Comparison of ENCODE assay signal across 8 cellular contexts in the genomic region with DNA sequence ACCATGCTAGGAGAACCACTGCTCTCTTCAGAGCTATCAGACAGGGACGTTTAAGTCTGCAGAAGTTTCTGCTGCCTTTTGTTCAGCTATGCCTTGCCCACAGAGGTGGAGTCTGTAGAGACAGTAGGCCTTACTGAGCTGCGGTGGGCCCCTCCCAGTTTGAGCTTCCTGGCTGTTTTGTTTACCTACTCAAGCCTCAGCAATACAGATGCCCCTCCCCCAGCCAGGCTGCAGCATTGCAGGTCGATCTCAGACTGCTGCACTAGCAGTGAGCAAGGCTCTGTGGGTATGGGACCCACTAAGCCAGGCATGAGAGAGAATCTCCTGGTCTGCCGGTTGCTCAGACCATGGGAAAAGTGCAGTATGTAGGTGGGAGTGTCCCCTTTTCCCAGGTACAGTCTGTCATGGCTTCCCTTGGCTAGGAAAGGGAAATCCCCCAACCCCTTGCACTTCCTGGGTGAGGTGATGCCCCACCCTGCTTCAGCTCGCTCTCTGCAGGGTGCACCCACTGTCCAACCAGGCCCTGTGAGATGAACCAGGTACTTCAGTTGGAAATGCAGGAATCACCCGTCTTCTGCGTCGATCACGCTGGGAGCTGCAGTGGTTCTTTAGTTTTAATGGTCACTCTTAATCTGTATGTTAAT. TPM values are rescaled to one million over a fixed set of nuclear protein-coding genes. Genes with fewer than 3 reads are reported as not detected.
A peak's percentile ranks its signal among the peaks of the same experiment; 100 is the strongest.
DNase-seq lines count a peak whose midpoint lies in the region; ATAC-seq, FAIRE-seq and TF ChIP-seq lines count a peak whose summit lies in the region.
"Not testable (repeated sequence)": the region's sequence is repeated elsewhere in the genome, so short reads cannot be mapped to it uniquely, and the experiment has no call there.

No MANE protein-coding gene starts in this region.

- not testable (repeated sequence) for TF ChIP-seq RAD21 in K562 (CRISPR knock-in tag; conservative IDR thresholded peaks at IDR 0.05 in 1 of 2, IDR thresholded peaks at IDR 0.05 in 1 of 2)

- H3K4me3 ChIP-seq in DND-41 (ENCODE audit: low read depth in 1 of 2, low read length in 2 of 2); K562; kidney (ENCODE audit: low read length in 2 of 2): not testable (repeated sequence)

- not testable (repeated sequence) for TF ChIP-seq CTCF in DND-41 (IDR thresholded peaks at IDR 0.05; ENCODE audit: borderline replicate concordance, extremely low read depth, low read length, poor library complexity, severe bottlenecking); K562 (IDR thresholded peaks at IDR 0.05 in 2 of 3, conservative IDR thresholded peaks at IDR 0.05 in 1 of 3; ENCODE audit: insufficient read depth in 2 of 3, low read depth in 1 of 3, low read length in 3 of 3); kidney (IDR thresholded peaks at IDR 0.05; ENCODE audit: borderline replicate concordance, extremely low read depth, insufficient read depth)

- H3K9me1 ChIP-seq in K562 (ENCODE audit: control insufficient read depth, insufficient read depth, low read length): not testable (repeated sequence)

- in situ Hi-C loops in K562 (cut with MboI): not testable (repeated sequence)

- CTCF ChIA-PET in K562 (lab: Yijun Ruan, JAX; ENCODE audit: low intra/inter-chr PET ratio): not testable (repeated sequence)

- not testable (repeated sequence) for TF ChIP-seq EP300 in K562 (IDR thresholded peaks at IDR 0.05; ENCODE audit: low read length)

- POLR2A ChIA-PET in K562 (lab: Yijun Ruan, JAX): interaction anchor here (0.6 to 2.5 kb wide), 4 partner anchors 9 to 315 kb away, joined by 4 to 8 read pairs (median 6); no protein-coding TSS in a partner anchor

- not testable (repeated sequence) for H3K4me1 ChIP-seq in DND-41 (ENCODE audit: insufficient read depth, low read length); kidney (ENCODE audit: control insufficient read depth in 1 of 2, insufficient read depth in 1 of 2, low read depth in 1 of 2, low read length in 2 of 2)
- peaks cover 9 to 10% of the 10 kb centered on the region in 2 experiments; a peak in 3 of 5 replicates for H3K4me1 ChIP-seq in K562 (replicated peaks in 1 of 2; ENCODE audit: control insufficient read depth in 2 of 2, insufficient read depth in 2 of 2, low read length in 2 of 2)

- intact Hi-C loops in K562 (cut with micrococcal nuclease); kidney (cut with DNase I): not testable (repeated sequence)

- not testable (repeated sequence) for H4K20me1 ChIP-seq in DND-41 (ENCODE audit: insufficient read depth, low read length); K562 (replicated peaks; ENCODE audit: control insufficient read depth, insufficient read depth, low read length)

- not testable (repeated sequence) for BruUV-seq in K562 (replicated peaks; lab: Mats Ljungman, UMichigan)

- peaks cover 31% of the 10 kb centered on the region for H3K36me3 ChIP-seq in DND-41 (ENCODE audit: insufficient read depth, low read length)
- H3K36me3 ChIP-seq in K562 (ENCODE audit: control insufficient read depth, insufficient read depth, low read length): peaks cover 14% of the 10 kb centered on the region
- H3K36me3 ChIP-seq in kidney (ENCODE audit: control insufficient read depth in 1 of 2, insufficient read depth in 2 of 2, low read length in 2 of 2): not testable (repeated sequence)

- DNase-seq in DND-41 (peak; percentile 75), NCI-H460 (ENCODE audit: extremely low read depth, low read depth) (peak; percentile 23), K562 (ENCODE audit: extremely low read depth in 1 of 4, low spot score in 3 of 4) (peak; percentile 14 to 77 (median 36)), kidney (peak; percentile 80)
- DNase-seq in activated CD4-positive, alpha-beta T cell treated with anti-CD3 and anti-CD28 coated beads for 48 hours: peak; percentile 66
- DNase-seq in stimulated activated CD4-positive, alpha-beta T cell treated with anti-CD3 and anti-CD28 coated beads, Interleukin-2, amount 100 ng/mL, for 24 hours: peak; percentile 36 to 43

- not testable (repeated sequence) for H3K4me2 ChIP-seq in DND-41 (ENCODE audit: insufficient read depth, low read length)
- H3K4me2 ChIP-seq in K562 (ENCODE audit: insufficient read depth, low read length): peak overlapping the region; percentile 29

- H3K27ac ChIP-seq in DND-41 (ENCODE audit: low read length): peak overlapping the region; percentile 12; the same call in 1 of the 2 replicates
- H3K27ac ChIP-seq in K562 (ENCODE audit: extremely low read depth, low read depth, low read length): peak overlapping the region; percentile 28; the same call in 1 of the 3 replicates
- not testable (repeated sequence) for H3K27ac ChIP-seq in kidney (ENCODE audit: low read depth in 2 of 2, low read length in 2 of 2)

- FAIRE-seq in K562 (lab: Jason Lieb, UNC): peak; percentile 6
- not testable (repeated sequence) for FAIRE-seq in kidney (lab: Jason Lieb, UNC)

- not testable (repeated sequence) for H3K27me3 ChIP-seq in DND-41 (ENCODE audit: insufficient read depth, low read length, poor library complexity); K562 (ENCODE audit: control insufficient read depth in 2 of 2, insufficient read depth in 2 of 2, low read length in 2 of 2)

- H3K9ac ChIP-seq in DND-41 (ENCODE audit: low read depth, low read length); kidney (ENCODE audit: low read length in 2 of 2): not testable (repeated sequence)
- H3K9ac ChIP-seq in K562 (ENCODE audit: insufficient read depth in 1 of 2, low read depth in 2 of 2, low read length in 2 of 2): peak overlapping the region; percentile 33 to 64; a peak in 2 of 4 replicates

- not testable (repeated sequence) for H3K9me3 ChIP-seq in DND-41 (ENCODE audit: insufficient read depth, low read length, severe bottlenecking); K562 (replicated peaks; ENCODE audit: control insufficient read depth, insufficient read depth, low read depth, low read length); kidney (ENCODE audit: control insufficient read depth in 1 of 2, low read length in 2 of 2)

- not testable (repeated sequence) for H2AFZ ChIP-seq in DND-41 (ENCODE audit: low read depth, low read length)
- 0 out of 2 replicates have a peak overlapping the region, but pooled peaks have one; percentile 26 for H2AFZ ChIP-seq in K562 (ENCODE audit: low read depth, low read length)

- WGBS in K562 (ENCODE audit: insufficient coverage, low coverage, missing lambda C conversion rate): 58% methylated on average over 9 of the region's 9 CpGs

- TF ChIP-seq POLR2A in K562 (conservative IDR thresholded peaks at IDR 0.05): not testable (repeated sequence)

- peak; percentile 93 for ATAC-seq in DND-41 (ENCODE audit: insufficient read depth, low read depth)
- ATAC-seq in GM21423 (IDR thresholded peaks at IDR 0.05; ENCODE audit: unreplicated experiment): peak; percentile 86
- ATAC-seq in HG03342 (IDR thresholded peaks at IDR 0.05; ENCODE audit: unreplicated experiment): peak; percentile 97
- ATAC-seq in K562: peak; percentile 99

- H3K79me2 ChIP-seq in DND-41 (ENCODE audit: insufficient read depth, low read length); K562 (ENCODE audit: control insufficient read depth, insufficient read depth, low read length): not testable (repeated sequence)

RNA-seq across cellular contexts. Expression of a gene that starts 53.7 kb away (rescaled TPM):
- 23.1 and 25.6 TPM in 2 replicates for total RNA-seq in NCI-H460 (2014; rRNA removed; shearing (Covaris generic))
- polyA plus RNA-seq in NCI-H460 (2014; cell fraction: nucleus; rRNA removed): 14.1 and 15.2 TPM in 2 replicates
- 26.7 and 40.9 TPM in 2 replicates for total RNA-seq in K562 (2011; cell fraction: chromatin; rRNA removed; ENCODE audit: low replicate concordance)
- total RNA-seq in K562 (2011; cell fraction: nucleolus; rRNA removed): 7.3 and 9.2 TPM in 2 replicates
- 23.0 and 38.4 TPM in 2 replicates for total RNA-seq in K562 (2011; cell fraction: nucleoplasm; rRNA removed)
- total RNA-seq in K562 (2014; rRNA removed): 7.2 and 7.4 TPM in 2 replicates
- total RNA-seq in K562 (2014; rRNA removed; fragmentation: Illumina TruSeq; extraction: Trizol): 17.1 and 19.5 TPM in 2 replicates
- 14.0 and 14.6 TPM in 2 replicates for total RNA-seq in K562 (2015; rRNA removed; fragmentation: Illumina TruSeq; extraction: Trizol)
- 14.0 and 15.1 TPM in 2 replicates for total RNA-seq in K562 (2021)
- 6.0 and 7.2 TPM in 2 replicates for polyA plus RNA-seq in K562 (2011; rRNA removed)
- 1.7 and 3.6 TPM in 2 replicates for polyA plus RNA-seq in K562 (2011; cell fraction: cytosol; rRNA removed)
- 8.3 and 9.2 TPM in 2 replicates for polyA plus RNA-seq in K562 (2011; cell fraction: nucleus; rRNA removed)
- 2.9 and 3.0 TPM in 2 replicates for polyA plus RNA-seq in K562 (2012)
- polyA plus RNA-seq in K562 (2014; fragmentation: Illumina TruSeq; extraction: Trizol): 5.5 and 5.8 TPM in 2 replicates
- 1 to 10 TPM; 4.3 to 9.3 TPM for polyA plus RNA-seq in K562 (2014; fragmentation: Nextera tagmentation; extraction: Ambion mirVana)
- polyA plus RNA-seq in K562 (2014; rRNA removed): 3.5 and 3.6 TPM in 2 replicates
- polyA minus RNA-seq in K562 (2011; rRNA and poly(A)+ RNA removed): 13.4 and 14.2 TPM in 2 replicates
- polyA minus RNA-seq in K562 (2011; cell fraction: cytosol; rRNA and poly(A)+ RNA removed): 9.3 and 12.6 TPM in 2 replicates
- 6.5 and 9.0 TPM in 2 replicates for polyA minus RNA-seq in K562 (2011; cell fraction: nucleus; rRNA and poly(A)+ RNA removed)
- 40.2 TPM for total RNA-seq in kidney
- polyA plus RNA-seq in kidney (ENCODE audit: insufficient read depth, low read depth, low replicate concordance): 4.4 TPM

RNA-seq across cellular contexts. Expression of a gene that starts 55.0 kb away (rescaled TPM):
- total RNA-seq in NCI-H460 (2014; rRNA removed; shearing (Covaris generic)): 18.1 and 19.0 TPM in 2 replicates
- 26.7 and 38.7 TPM in 2 replicates for polyA plus RNA-seq in NCI-H460 (2014; cell fraction: nucleus; rRNA removed)
- 22.5 and 64.7 TPM in 2 replicates for total RNA-seq in K562 (2011; cell fraction: chromatin; rRNA removed; ENCODE audit: low replicate concordance)
- total RNA-seq in K562 (2011; cell fraction: nucleolus; rRNA removed): 18.0 and 20.9 TPM in 2 replicates
- total RNA-seq in K562 (2011; cell fraction: nucleoplasm; rRNA removed): 37.9 and 70.1 TPM in 2 replicates
- total RNA-seq in K562 (2014; rRNA removed) (8.5 and 9.1 TPM in 2 replicates), K562 (2014; rRNA removed; fragmentation: Illumina TruSeq; extraction: Trizol) (27.7 and 29.4 TPM in 2 replicates), K562 (2015; rRNA removed; fragmentation: Illumina TruSeq; extraction: Trizol) (25.0 and 26.0 TPM in 2 replicates), K562 (2021) (16.8 and 17.0 TPM in 2 replicates), kidney (10.5 TPM)
- polyA plus RNA-seq in K562 (2011; rRNA removed) (29.7 and 40.7 TPM in 2 replicates), K562 (2014; fragmentation: Illumina TruSeq; extraction: Trizol) (20.4 and 21.2 TPM in 2 replicates), K562 (2014; fragmentation: Nextera tagmentation; extraction: Ambion mirVana) (10 to 100 TPM; 30.5 to 38.6 TPM), K562 (2014; rRNA removed) (14.1 and 17.9 TPM in 2 replicates), kidney (ENCODE audit: insufficient read depth, low read depth, low replicate concordance) (11.3 TPM)
- 7.8 and 12.4 TPM in 2 replicates for polyA plus RNA-seq in K562 (2011; cell fraction: cytosol; rRNA removed)
- polyA plus RNA-seq in K562 (2011; cell fraction: nucleus; rRNA removed): 28.9 and 33.0 TPM in 2 replicates
- 15.7 and 21.4 TPM in 2 replicates for polyA plus RNA-seq in K562 (2012)
- polyA minus RNA-seq in K562 (2011; rRNA and poly(A)+ RNA removed): 25.9 and 28.3 TPM in 2 replicates
- polyA minus RNA-seq in K562 (2011; cell fraction: cytosol; rRNA and poly(A)+ RNA removed): 6.7 and 13.1 TPM in 2 replicates
- polyA minus RNA-seq in K562 (2011; cell fraction: nucleus; rRNA and poly(A)+ RNA removed): 19.9 and 35.4 TPM in 2 replicates

Comparison
In these comparisons a context has a peak if more than half of its experiments do, and no peak if none do; other contexts are left out.
1. DNase-seq: peak in every context shown above with its lines; median percentile 80 in kidney; 75 in DND-41; 66 in activated CD4-positive, alpha-beta T cell treated with anti-CD3 and anti-CD28 coated beads for 48 hours; 40 in stimulated activated CD4-positive, alpha-beta T cell treated with anti-CD3 and anti-CD28 coated beads, Interleukin-2, amount 100 ng/mL, for 24 hours; 36 in K562; 23 in NCI-H460.